ENCODE assay signal across 8 cellular contexts in genomic region chr1:99970713-99971255, GRCh38. TPM values are rescaled to one million over a fixed set of nuclear protein-coding genes. Genes with fewer than 3 reads are reported as not detected.
DNase-seq lines count a peak whose midpoint lies in the region; ATAC-seq, FAIRE-seq and TF ChIP-seq lines count a peak whose summit lies in the region.

No MANE protein-coding gene starts in this region.

- H3K4me1 Mint-ChIP-seq in activated naive CD4-positive, alpha-beta T cell treated with anti-CD3 and anti-CD28 coated beads, Interleukin-2, amount 10 ng/mL, durations not matched to agents 7 days and 5 days, result peaks cover 32% of the 10 kb centered on the region

- H3K27me3 Mint-ChIP-seq in activated naive CD4-positive, alpha-beta T cell treated with anti-CD3 and anti-CD28 coated beads, Interleukin-2, amount 10 ng/mL, durations not matched to agents 7 days and 5 days, result no peaks in the 10 kb centered on the region

- H3K4me3 Mint-ChIP-seq in activated naive CD4-positive, alpha-beta T cell treated with anti-CD3 and anti-CD28 coated beads, Interleukin-2, amount 10 ng/mL, durations not matched to agents 7 days and 5 days, result peak overlapping the region; percentile 94

- H3K27ac ChIP-seq in adrenal gland (peak overlapping the region in 3 of 5 donors; percentile 60 to 77 (median 65)), HepG2 (ENCODE audit: extremely low read length, insufficient read depth, low read length) (peak overlapping the region; percentile 86), transverse colon (peak overlapping the region; percentile 88 to 94 (median 93))

- TF ChIP-seq POLR2A in adrenal gland (IDR thresholded peaks at IDR 0.05), result no peak
- no peak for TF ChIP-seq POLR2A in HepG2 (IDR thresholded peaks at IDR 0.05; ENCODE audit: insufficient read depth in 1 of 2, low read depth in 2 of 2, low read length in 2 of 2)
- no peak for TF ChIP-seq POLR2A in transverse colon (IDR thresholded peaks at IDR 0.05)

- peak overlapping the region; percentile 87 for H3K27ac Mint-ChIP-seq in activated naive CD4-positive, alpha-beta T cell treated with anti-CD3 and anti-CD28 coated beads, Interleukin-2, amount 10 ng/mL, durations not matched to agents 7 days and 5 days

- H3K27me3 ChIP-seq in adrenal gland, result no peaks in the 10 kb centered on the region
- no peaks in the 10 kb centered on the region; a peak in 1 of 5 replicates for H3K27me3 ChIP-seq in HepG2 (ENCODE audit: control insufficient read depth in 1 of 2, insufficient read depth in 2 of 2, low read length in 2 of 2)
- no peaks in the 10 kb centered on the region for H3K27me3 ChIP-seq in transverse colon

- H2AFZ ChIP-seq in HepG2 (ENCODE audit: low read length), result peak overlapping the region; percentile 20

- no peak for DNase-seq in activated naive CD4-positive, alpha-beta T cell treated with anti-CD3 and anti-CD28 coated beads, Interleukin-2, amount 10 ng/mL, durations not matched to agents 7 days and 5 days
- no peak for DNase-seq in activated naive CD4-positive, alpha-beta T cell treated with anti-CD3 and anti-CD28 coated beads, Interleukin-2, amount 50 U/mL, for 16 hours
- peak in 1 of 7 donors; percentile 7 for DNase-seq in adrenal gland
- no peak for DNase-seq in HepG2 (ENCODE audit: low spot score)
- DNase-seq in transverse colon, result peak; percentile 34
- no peak for DNase-seq in COR-L47 (lab: John Stamatoyannopoulos, UW)

- H4K20me1 ChIP-seq in HepG2 (ENCODE audit: insufficient read depth, low read length), result no peaks in the 10 kb centered on the region

- ATAC-seq in HepG2 (no peak), HG02840 (IDR thresholded peaks at IDR 0.05; ENCODE audit: low FRiP score, unreplicated experiment) (no peak), GM21825 (IDR thresholded peaks at IDR 0.05; ENCODE audit: unreplicated experiment) (no peak)

- H3K9me3 Mint-ChIP-seq in activated naive CD4-positive, alpha-beta T cell treated with anti-CD3 and anti-CD28 coated beads, Interleukin-2, amount 10 ng/mL, durations not matched to agents 7 days and 5 days, result no peaks in the 10 kb centered on the region

- intact Hi-C loops in adrenal gland (cut with DNase I) (no loop called here), HepG2 (cut with micrococcal nuclease; ENCODE audit: unreplicated experiment) (loop anchor here (2.0 kb wide), 1 partner anchor 68 kb away; a partner anchor contains a TSS), transverse colon (cut with DNase I; ENCODE audit: low total_unique reads) (no loop called here)

- H3K36me3 ChIP-seq in adrenal gland (replicated peaks in 1 of 2) (peaks cover 0 to 2% of the 10 kb centered on the region in 2 donors), HepG2 (replicated peaks in 1 of 2; ENCODE audit: control insufficient read depth in 1 of 2, insufficient read depth in 2 of 2, low read length in 2 of 2) (peaks cover 1 to 13% of the 10 kb centered on the region in 2 experiments; a peak in 3 of 5 replicates), transverse colon (no peaks in the 10 kb centered on the region)

- TF ChIP-seq RAD21 in HepG2 (CRISPR knock-in tag; IDR thresholded peaks at IDR 0.05), result no peak

- BruUV-seq in HepG2 (replicated peaks; lab: Mats Ljungman, UMichigan), result no TSS peak

- in situ Hi-C loops in HepG2 (cut with HindIII; ENCODE audit: extremely low pct_ligation_motif_present, low pct_unique_long_range_greater_than_20kb), result no loop called here
- in situ Hi-C loops in transverse colon (cut with MboI; ENCODE audit: low pct_ligation_motif_present in 1 of 4, low pct_unique_long_range_greater_than_20kb in 1 of 4, low sequenced_read_pairs in 3 of 4), result no loop called here

- 56 to 62% (median 58%) methylated on average over 7 of the region's 7 CpGs for WGBS in adrenal gland, 4 donors
- WGBS in HepG2 (ENCODE audit: low lambda C conversion rate), result 42% methylated on average over 7 of the region's 7 CpGs
- 17 to 43% methylated on average over 7 of the region's 7 CpGs for WGBS in transverse colon (ENCODE audit: low coverage in 1 of 2), 2 donors

- POLR2A ChIA-PET in HepG2 (lab: Yijun Ruan, JAX), result interaction anchor here (0.8 to 2.3 kb wide), 6 partner anchors 34 to 279 kb away, joined by 3 to 25 read pairs (median 10); partner anchors contain the start of genes AGL, DBT, SASS6 and TRMT13

- TF ChIP-seq EP300 in HepG2 (IDR thresholded peaks at IDR 0.05; ENCODE audit: low read depth in 2 of 2, low read length in 2 of 2) (no peak), HepG2 (CRISPR knock-in tag; IDR thresholded peaks at IDR 0.05; ENCODE audit: borderline replicate concordance) (no peak), transverse colon (IDR thresholded peaks at IDR 0.05; ENCODE audit: low read depth) (no peak)

- H3K36me3 Mint-ChIP-seq in activated naive CD4-positive, alpha-beta T cell treated with anti-CD3 and anti-CD28 coated beads, Interleukin-2, amount 10 ng/mL, durations not matched to agents 7 days and 5 days, result peaks cover 5% of the 10 kb centered on the region

- H3K4me1 ChIP-seq in adrenal gland (replicated peaks in 1 of 2), result peaks cover 0 to 7% of the 10 kb centered on the region in 2 donors
- peaks cover 28% of the 10 kb centered on the region; the same call in 1 of the 2 replicates for H3K4me1 ChIP-seq in HepG2 (ENCODE audit: insufficient read depth, low read length)
- H3K4me1 ChIP-seq in transverse colon, result peaks cover 6 to 56% (median 25%) of the 10 kb centered on the region in 4 donors

- CTCF ChIA-PET in activated naive CD4-positive, alpha-beta T cell treated with anti-CD3 and anti-CD28 coated beads, Interleukin-2, amount 10 ng/mL, durations not matched to agents 7 days and 5 days (lab: Charles Lee), result no interaction called here
- CTCF ChIA-PET in HepG2 (lab: Yijun Ruan, JAX; ENCODE audit: low intra/inter-chr PET ratio, low total read pairs), result no interaction called here

- H3K4me2 ChIP-seq in HepG2 (ENCODE audit: low read depth, low read length), result peak overlapping the region; percentile 89

- peak overlapping the region; percentile 77 for H3K9ac ChIP-seq in HepG2 (ENCODE audit: insufficient read depth, low read depth, low read length)

- no peak for FAIRE-seq in HepG2 (lab: Jason Lieb, UNC)

- peak overlapping the region in 2 of 4 donors; percentile 79 to 83 for H3K4me3 ChIP-seq in adrenal gland
- peak overlapping the region; percentile 79 to 97 (median 95) for H3K4me3 ChIP-seq in HepG2 (replicated peaks in 1 of 3; ENCODE audit: insufficient read depth in 1 of 3, low read depth in 2 of 3, low read length in 3 of 3)
- peak overlapping the region; percentile 57 to 92 (median 84) for H3K4me3 ChIP-seq in transverse colon

- H3K79me2 ChIP-seq in HepG2 (ENCODE audit: insufficient read depth, low read length), result peaks cover 34% of the 10 kb centered on the region

- H3K9me3 ChIP-seq in adrenal gland (replicated peaks in 1 of 3) (no peaks in the 10 kb centered on the region), HepG2 (ENCODE audit: low read length) (no peaks in the 10 kb centered on the region), transverse colon (no peaks in the 10 kb centered on the region)

- TF ChIP-seq CTCF in adrenal gland (IDR thresholded peaks at IDR 0.05) (no peak), HepG2 (CRISPR knock-in tag; IDR thresholded peaks at IDR 0.05) (no peak), transverse colon (IDR thresholded peaks at IDR 0.05) (no peak)

TF ChIP-seq in HepG2, 621 proteins besides CTCF, POLR2A, EP300 and RAD21 (continues in another document):
- no peak for TF ChIP-seq KAT8 (CRISPR knock-in tag; IDR thresholded peaks at IDR 0.05)
- TF ChIP-seq ZNF792 (CRISPR knock-in tag; IDR thresholded peaks at IDR 0.05), result no peak
- no peak for TF ChIP-seq GMEB2 (CRISPR knock-in tag; IDR thresholded peaks at IDR 0.05; ENCODE audit: low read depth)
- no peak for TF ChIP-seq ZNF10 (CRISPR knock-in tag; IDR thresholded peaks at IDR 0.05; ENCODE audit: borderline replicate concordance, low read depth)
- no peak for TF ChIP-seq SMC3 (IDR thresholded peaks at IDR 0.05; ENCODE audit: low read length)

RNA-seq across cellular contexts. Expression of gene SLC35A3, which starts 1.0 kb away (rescaled TPM):
- total RNA-seq in adrenal gland (10 to 100 TPM in 7 of 8 donors, 1 to 10 TPM in 1; 6.3 to 25.9 (median 19.1) TPM), HepG2 (2016; rRNA removed; fragmentation: Illumina TruSeq; extraction: Trizol) (19.2 and 24.9 TPM in 2 replicates), transverse colon (100 to 1,000 TPM in 2 of 4 donors, 10 to 100 TPM in 2; 74.4 to 151 (median 111) TPM)
- polyA plus RNA-seq in adrenal gland (10 to 100 TPM in 1 of 3 donors, 1 to 10 TPM in 2; 5.2 to 16.6 (median 9.7) TPM), HepG2 (2011; rRNA removed) (8.5 and 11.2 TPM in 2 replicates)
- 2.5 and 4.6 TPM in 2 replicates for total RNA-seq in HepG2 (2016; cell fraction: cytosol; rRNA removed; fragmentation: Illumina TruSeq; extraction: Trizol; ENCODE audit: low read depth)
- total RNA-seq in HepG2 (2016; cell fraction: insoluble cytoplasmic fraction; rRNA removed; fragmentation: Illumina TruSeq; extraction: Trizol), result 21.1 and 24.8 TPM in 2 replicates
- total RNA-seq in HepG2 (2016; cell fraction: membrane; rRNA removed; fragmentation: Illumina TruSeq; extraction: Trizol), result 9.9 and 10.2 TPM in 2 replicates
- total RNA-seq in HepG2 (2016; cell fraction: nucleus; rRNA removed; fragmentation: Illumina TruSeq; extraction: Trizol), result 34.2 and 38.6 TPM in 2 replicates
- polyA plus RNA-seq in HepG2 (2011; cell fraction: cytosol; rRNA removed), result 4.1 and 4.7 TPM in 2 replicates
- 4.5 and 7.1 TPM in 2 replicates for polyA plus RNA-seq in HepG2 (2011; cell fraction: nucleus; rRNA removed)
- 12.5 and 18.9 TPM in 2 replicates for polyA plus RNA-seq in HepG2 (2012)
- 3.1 and 5.4 TPM in 2 replicates for polyA plus RNA-seq in HepG2 (2016; cell fraction: cytosol; fragmentation: Illumina TruSeq; extraction: Trizol; ENCODE audit: low read depth)
- 15.1 and 18.9 TPM in 2 replicates for polyA plus RNA-seq in HepG2 (2016; cell fraction: insoluble cytoplasmic fraction; fragmentation: Illumina TruSeq; extraction: Trizol; ENCODE audit: low read depth)
- polyA plus RNA-seq in HepG2 (2016; cell fraction: membrane; fragmentation: Illumina TruSeq; extraction: Trizol; ENCODE audit: low read depth), result 6.6 TPM in 2 replicates
- 43.0 and 43.3 TPM in 2 replicates for polyA plus RNA-seq in HepG2 (2016; cell fraction: nucleus; fragmentation: Illumina TruSeq; extraction: Trizol; ENCODE audit: insufficient read depth, low read depth)
- polyA minus RNA-seq in HepG2 (2011; rRNA and poly(A)+ RNA removed; ENCODE audit: low replicate concordance), result 5.5 and 8.9 TPM in 2 replicates
- polyA minus RNA-seq in HepG2 (2011; cell fraction: cytosol; rRNA and poly(A)+ RNA removed), result 5.7 and 8.3 TPM in 2 replicates
- 20.9 and 22.4 TPM in 2 replicates for polyA minus RNA-seq in HepG2 (2011; cell fraction: nucleus; rRNA and poly(A)+ RNA removed)
